ENCODE assay signal across 10 cellular contexts in genomic region chr3:36957862-36958686, GRCh38. TPM values are rescaled to one million over a fixed set of nuclear protein-coding genes. Genes with fewer than 3 reads are reported as not detected.
DNase-seq lines count a peak whose midpoint lies in the region; ATAC-seq and TF ChIP-seq lines count a peak whose summit lies in the region.
"Had no signal": no experiment of that assay in that cellular context is flagged by ENCODE, and none has a peak within 500 bp of the region (broad histone marks: within the 10 kb centered on the region; RNA-seq: fewer than 3 reads in every experiment).

No MANE protein-coding gene starts in this region.

- no peak overlapping the region for H3K9ac ChIP-seq in HCT116 (ENCODE audit: low read length)

- peak overlapping the region; percentile 13; the same call in 1 of the 2 replicates for H3K4me2 ChIP-seq in HCT116 (ENCODE audit: low read length)

- no peak for TF ChIP-seq CTCF in AG04449 (IDR thresholded peaks at IDR 0.05; ENCODE audit: insufficient read depth, low read length, missing control alignments)
- no peak for TF ChIP-seq CTCF in HCT116 (IDR thresholded peaks at IDR 0.05 in 2 of 3, conservative IDR thresholded peaks at IDR 0.05 in 1 of 3; ENCODE audit: borderline replicate concordance in 1 of 3, insufficient read depth in 1 of 3, low read depth in 2 of 3, low read length in 2 of 3)

- peaks cover 11% of the 10 kb centered on the region for H3K4me1 Mint-ChIP-seq in activated T-cell treated with anti-CD3 and anti-CD28 coated beads, Interleukin-2, amount 50 U/mL, for 72 hours (ENCODE audit: low read depth)

- peak; percentile 45 for DNase-seq in AG04449 (ENCODE audit: low read depth, low spot score)
- no peak for DNase-seq in HCT116 (ENCODE audit: low read depth, low spot score)
- no peak for DNase-seq in activated T-cell treated with anti-CD3 and anti-CD28 coated beads, Interleukin-2, amount 50 U/mL, for 72 hours
- DNase-seq in kidney glomerular epithelial cell (lab: John Stamatoyannopoulos, UW) = peak; percentile 94
- no peak for DNase-seq in NCI-H2227 treated with DMSO at 0.1 percent for 48 hours (lab: John Stamatoyannopoulos, UW)
- DNase-seq in D341Med (ENCODE audit: low spot score) = no peak
- DNase-seq in NCI-H1092 treated with DMSO at 0.1 percent for 48 hours (lab: John Stamatoyannopoulos, UW) = no peak
- DNase-seq: NCI-H1105 had no signal

- RAD21 ChIA-PET in HCT116 (lab: Charles Lee; ENCODE audit: low non-redundant PET in 1 of 2, low total read pairs in 2 of 2, uncharacterized antibody in 2 of 2, unreplicated experiment in 2 of 2) = interaction anchor here in 1 of 2 experiments (1.0 to 1.4 kb wide), 2 partner anchors 34 to 166 kb away, joined by 3 read pairs; no protein-coding TSS in a partner anchor

- no peaks in the 10 kb centered on the region for H3K27me3 Mint-ChIP-seq in activated T-cell treated with anti-CD3 and anti-CD28 coated beads, Interleukin-2, amount 50 U/mL, for 72 hours (ENCODE audit: low read depth)
- H3K27me3 Mint-ChIP-seq: stimulated activated naive B cell treated with anti-CD40 and anti-IgM and Interleukin-4, amounts not matched to agents 10 μg/mL and 1 μg/mL and 100 μg/mL, for 72 hours had no signal

- no TSS peak for BruUV-seq in HCT116 (replicated peaks; lab: Mats Ljungman, UMichigan)

- H3K9me3 ChIP-seq in HCT116 (ENCODE audit: control insufficient read depth in 1 of 2, insufficient read depth in 1 of 2, low read depth in 1 of 2, low read length in 2 of 2) = no peaks in the 10 kb centered on the region

- H3K36me3 ChIP-seq in HCT116 (ENCODE audit: control insufficient read depth in 1 of 2, insufficient read depth in 2 of 2, low read length in 2 of 2) = no peaks in the 10 kb centered on the region

- POLR2A ChIA-PET in AG04449 (lab: Yijun Ruan, JAX) = no interaction called here
- POLR2A ChIA-PET in HCT116 (lab: Charles Lee) = interaction anchor here (1.1 to 1.6 kb wide), 2 partner anchors 10 to 35 kb away, joined by 3 to 8 read pairs; partner anchors contain the start of genes EPM2AIP1 and MLH1

- no peaks in the 10 kb centered on the region for H3K27me3 ChIP-seq in HCT116 (ENCODE audit: insufficient read depth, low read length)

- no peak for TF ChIP-seq RAD21 in HCT116 (IDR thresholded peaks at IDR 0.05; ENCODE audit: low read depth)

- intact Hi-C loops in HCT116 (cut with micrococcal nuclease) = loop anchor here (2.0 to 10.0 kb wide), 3 partner anchors 143 to 229 kb away; no protein-coding TSS in a partner anchor

- no peaks in the 10 kb centered on the region for H3K9me3 Mint-ChIP-seq in activated T-cell treated with anti-CD3 and anti-CD28 coated beads, Interleukin-2, amount 50 U/mL, for 72 hours
- H3K9me3 Mint-ChIP-seq: stimulated activated naive B cell treated with anti-CD40 and anti-IgM and Interleukin-4, amounts not matched to agents 10 μg/mL and 1 μg/mL and 100 μg/mL, for 72 hours had no signal

- H3K9me2 ChIP-seq in HCT116 (ENCODE audit: insufficient read depth) = no peaks in the 10 kb centered on the region

- no peaks in the 10 kb centered on the region for H3K36me3 Mint-ChIP-seq in activated T-cell treated with anti-CD3 and anti-CD28 coated beads, Interleukin-2, amount 50 U/mL, for 72 hours (ENCODE audit: insufficient read depth in 2 of 2)
- H3K36me3 Mint-ChIP-seq: stimulated activated naive B cell treated with anti-CD40 and anti-IgM and Interleukin-4, amounts not matched to agents 10 μg/mL and 1 μg/mL and 100 μg/mL, for 72 hours had no signal

- CTCF ChIA-PET in AG04449 (lab: Yijun Ruan, JAX) (interaction anchor here (0.7 to 4.8 kb wide), 38 partner anchors 9 to 992 kb away, joined by 3 to 80 read pairs (median 5); partner anchors contain the start of genes EPM2AIP1, MLH1 and TRANK1), HCT116 (lab: Charles Lee) (interaction anchor here (0.6 to 2.4 kb wide), 22 partner anchors 9 to 965 kb away, joined by 3 to 19 read pairs (median 4); partner anchors contain the start of genes EPM2AIP1 and MLH1)

- H3K79me2 ChIP-seq in HCT116 (ENCODE audit: insufficient read depth, low read length) = no peaks in the 10 kb centered on the region

- TF ChIP-seq POLR2A in HCT116 (IDR thresholded peaks at IDR 0.05; ENCODE audit: borderline replicate concordance, extremely low read depth, insufficient read depth, insufficient read length) = no peak

- peaks cover 0 to 8% of the 10 kb centered on the region in 2 experiments; a peak in 2 of 4 replicates for H3K4me1 ChIP-seq in HCT116 (ENCODE audit: control insufficient read depth in 1 of 2, insufficient read depth in 2 of 2, low read length in 2 of 2)

- peak overlapping the region; percentile 38 to 39 for H3K4me3 Mint-ChIP-seq in activated T-cell treated with anti-CD3 and anti-CD28 coated beads, Interleukin-2, amount 50 U/mL, for 72 hours
- H3K4me3 Mint-ChIP-seq: stimulated activated naive B cell treated with anti-CD40 and anti-IgM and Interleukin-4, amounts not matched to agents 10 μg/mL and 1 μg/mL and 100 μg/mL, for 72 hours had no signal

- H4K20me1 ChIP-seq in HCT116 (ENCODE audit: insufficient read depth) = no peaks in the 10 kb centered on the region

- ATAC-seq in HCT116 (no peak), HG02885 (IDR thresholded peaks at IDR 0.05; ENCODE audit: poor library complexity, unreplicated experiment) (no peak)
- ATAC-seq in activated T-cell treated with anti-CD3 and anti-CD28 coated beads, Interleukin-2, amount 50 U/mL, for 72 hours (replicated peaks in 1 of 2) = no peak

- H3K27ac Mint-ChIP-seq in activated T-cell treated with anti-CD3 and anti-CD28 coated beads, Interleukin-2, amount 50 U/mL, for 72 hours = peak overlapping the region; percentile 45
- H3K27ac Mint-ChIP-seq: stimulated activated naive B cell treated with anti-CD40 and anti-IgM and Interleukin-4, amounts not matched to agents 10 μg/mL and 1 μg/mL and 100 μg/mL, for 72 hours had no signal

- peak overlapping the region; percentile 59 for H2AFZ ChIP-seq in HCT116 (ENCODE audit: low read depth, low read length, poor library complexity, severe bottlenecking)

- H3K4me3 ChIP-seq in AG04449 (ENCODE audit: low read depth, low read length) = no peak overlapping the region
- H3K4me3 ChIP-seq in HCT116 (replicated peaks in 1 of 2; ENCODE audit: low read depth in 1 of 2, low read length in 2 of 2) = no peak overlapping the region

- H3K27ac ChIP-seq in HCT116 (ENCODE audit: low read depth, low read length) = no peak overlapping the region

TF ChIP-seq in HCT116, 20 proteins besides CTCF, POLR2A, EP300 and RAD21 (continues in another document):
- TF ChIP-seq SRF (IDR thresholded peaks at IDR 0.05; ENCODE audit: low read depth) (no peak), SP1 (IDR thresholded peaks at IDR 0.05; ENCODE audit: low read depth) (no peak), CEBPB (IDR thresholded peaks at IDR 0.05; ENCODE audit: low read depth) (no peak), JUND (IDR thresholded peaks at IDR 0.05) (no peak), CBX3 (IDR thresholded peaks at IDR 0.05; ENCODE audit: low read depth) (no peak), EZH2 (IDR thresholded peaks at IDR 0.05) (no peak), FOSL1 (IDR thresholded peaks at IDR 0.05; ENCODE audit: low read depth) (no peak), EGR1 (IDR thresholded peaks at IDR 0.05; ENCODE audit: low read depth) (no peak), ZBTB33 (IDR thresholded peaks at IDR 0.05; ENCODE audit: extremely low read depth, insufficient replicate concordance, low read length) (no peak), POLR2AphosphoS5 (IDR thresholded peaks at IDR 0.05; ENCODE audit: low read depth, low read length) (no peak), YY1 (IDR thresholded peaks at IDR 0.05; ENCODE audit: extremely low read depth, insufficient replicate concordance, low read depth, low read length) (no peak), ATF3 (IDR thresholded peaks at IDR 0.05) (no peak), EZH2phosphoT487 (IDR thresholded peaks at IDR 0.05; ENCODE audit: borderline replicate concordance) (no peak), SIN3A (IDR thresholded peaks at IDR 0.05; ENCODE audit: low read depth) (no peak), ZNF274 (IDR thresholded peaks at IDR 0.05; ENCODE audit: low read depth, low read length) (no peak)

RNA-seq across cellular contexts. Expression of gene TRANK1, which starts 13.2 kb away (rescaled TPM):
- 1.1 TPM for total RNA-seq in HCT116 (2021; ENCODE audit: unreplicated experiment)
- 0.14 TPM in 2 replicates for polyA plus RNA-seq in HCT116 (2012)
- 10 to 100 TPM; 19.1 to 25.8 TPM for total RNA-seq in activated T-cell treated with anti-CD3 and anti-CD28 coated beads, Interleukin-2, amount 50 U/mL, for 72 hours

RNA-seq across cellular contexts. Expression of gene EPM2AIP1, which starts 34.9 kb away (rescaled TPM):
- total RNA-seq in HCT116 (2021; ENCODE audit: unreplicated experiment) = 8.7 TPM
- polyA plus RNA-seq in HCT116 (2012) = 2.1 and 2.5 TPM in 2 replicates
- total RNA-seq in activated T-cell treated with anti-CD3 and anti-CD28 coated beads, Interleukin-2, amount 50 U/mL, for 72 hours = 10 to 100 TPM; 12.1 to 19.0 TPM

RNA-seq across cellular contexts. Expression of gene MLH1, which starts 35.2 kb away (rescaled TPM):
- total RNA-seq in HCT116 (2021; ENCODE audit: unreplicated experiment) = 9.6 TPM
- 3.5 and 6.3 TPM in 2 replicates for polyA plus RNA-seq in HCT116 (2012)
- total RNA-seq in activated T-cell treated with anti-CD3 and anti-CD28 coated beads, Interleukin-2, amount 50 U/mL, for 72 hours = 10 to 100 TPM; 80.3 to 81.8 TPM

Comparison
In these comparisons a context has a peak if more than half of its experiments do, and no peak if none do; other contexts are left out.
1. DNase-seq: peak in AG04449 (single experiment) and kidney glomerular epithelial cell (single experiment); none in HCT116 (single experiment), activated T-cell treated with anti-CD3 and anti-CD28 coated beads, Interleukin-2, amount 50 U/mL, for 72 hours (0 of 2), NCI-H2227 treated with DMSO at 0.1 percent for 48 hours (single experiment), D341Med (single experiment) and NCI-H1092 treated with DMSO at 0.1 percent for 48 hours (single experiment).